In genomic region chr9:69759478-69760277, GRCh38 we compare ENCODE assay signal across 8 cellular contexts. TPM values are rescaled to one million over a fixed set of nuclear protein-coding genes. Genes with fewer than 3 reads are reported as not detected.
DNase-seq lines count a peak whose midpoint lies in the region; ATAC-seq, FAIRE-seq and TF ChIP-seq lines count a peak whose summit lies in the region.

Gene PTAR1 (minus strand): TSS chr9:69760011. CDS start chr9:69759938, 73 bp downstream.

- intact Hi-C loops in Right ventricle myocardium superior (cut with DNase I) = loop anchor here (5.0 kb wide), 1 partner anchor 87 kb away; the partner anchor contains the start of gene APBA1
- intact Hi-C loops in pancreas (cut with DNase I) = no loop called here
- intact Hi-C loops in thyroid gland (cut with DNase I) = no loop called here

- 0% methylated on average over 68 to 95 of the region's 95 CpGs for WGBS in pancreas, 2 donors
- WGBS in thyroid gland, 2 donors = 0% methylated on average over 21 to 44 of the region's 95 CpGs

- ATAC-seq in HG02759 (IDR thresholded peaks at IDR 0.05; ENCODE audit: unreplicated experiment) (peak; percentile 93), Right ventricle myocardium superior (ENCODE audit: poor library complexity) (peak; percentile 98), pancreas (peak; percentile 95 to 98 (median 98))

- H3K4me3 ChIP-seq in GM12875 (ENCODE audit: low read depth, low read length) (peak within 1 kb of the TSS; percentile 84), pancreas (peak within 1 kb of the TSS; percentile 68 to 83 (median 78)), thyroid gland (replicated peaks in 1 of 3) (peak within 1 kb of the TSS; percentile 13 to 92 (median 36))

- DNase-seq in NCI-H128 (lab: John Stamatoyannopoulos, UW; ENCODE audit: unreplicated experiment) (peak; percentile 86), SW 1271 (lab: John Stamatoyannopoulos, UW) (peak; percentile 72 to 90), Right ventricle myocardium superior (peak; percentile 96), pancreas (peak; percentile 88 to 95 (median 90)), thyroid gland (peak; percentile 90 to 92)
- DNase-seq in activated naive CD8-positive, alpha-beta T cell treated with anti-CD3 and anti-CD28 coated beads, Interleukin-2, amount 50 U/mL, for 16 hours (ENCODE audit: low read depth, low spot score) = peak; percentile 73

- peak in 1 of 2 donors; percentile 87 for TF ChIP-seq POLR2A in thyroid gland (IDR thresholded peaks at IDR 0.05)

- no peak for FAIRE-seq in pancreas (lab: Jason Lieb, UNC)

- TF ChIP-seq CTCF in GM12875 (IDR thresholded peaks at IDR 0.05; ENCODE audit: borderline replicate concordance, insufficient read depth, low read depth, low read length) (no peak), pancreas (IDR thresholded peaks at IDR 0.05) (no peak), thyroid gland (IDR thresholded peaks at IDR 0.05) (no peak)

- peak within 1 kb of the TSS; percentile 81 to 98 (median 93) for H3K27ac ChIP-seq in pancreas
- H3K27ac ChIP-seq in thyroid gland = peak within 1 kb of the TSS; percentile 77 to 95 (median 87)

- H3K9me3 ChIP-seq in pancreas (no peaks in the 10 kb centered on the region), thyroid gland (no peaks in the 10 kb centered on the region)

- H3K36me3 ChIP-seq in pancreas (no peaks in the 10 kb centered on the region), thyroid gland (no peaks in the 10 kb centered on the region)

- H3K27me3 ChIP-seq in pancreas (no peaks in the 10 kb centered on the region), thyroid gland (no peaks in the 10 kb centered on the region)

- H3K4me1 ChIP-seq in pancreas (peaks cover 0 to 13% (median 0%) of the 10 kb centered on the region in 3 donors), thyroid gland (peaks cover 0 to 4% of the 10 kb centered on the region in 2 donors)

RNA-seq across cellular contexts. Expression of gene PTAR1, which starts in this region (rescaled TPM):
- total RNA-seq in Right ventricle myocardium superior (22.5 TPM), pancreas (10 to 100 TPM; 21.5 to 32.5 (median 21.9) TPM), thyroid gland (10 to 100 TPM; 67.9 to 80.9 (median 74.5) TPM)
- 1 to 10 TPM; 6.2 to 9.5 TPM for polyA plus RNA-seq in pancreas

Comparison
In these comparisons a context has a peak if more than half of its experiments do, and no peak if none do; other contexts are left out.
1. Peak in every context shown above with its lines: DNase-seq, ATAC-seq, H3K4me3 ChIP-seq and H3K27ac ChIP-seq.